Comparison of ENCODE assay signal across 10 cellular contexts in genomic region chr22:19110064-19110458, GRCh38. TPM values are rescaled to one million over a fixed set of nuclear protein-coding genes. Genes with fewer than 3 reads are reported as not detected.
DNase-seq lines count a peak whose midpoint lies in the region; ATAC-seq and TF ChIP-seq lines count a peak whose summit lies in the region.
"Had no signal": no experiment of that assay in that cellular context is flagged by ENCODE, and none has a peak within 500 bp of the region (broad histone marks: within the 10 kb centered on the region; RNA-seq: fewer than 3 reads in every experiment).

No MANE protein-coding gene starts in this region.

- intact Hi-C loops in prostate gland (cut with DNase I), result no loop called here

- H3K27ac ChIP-seq in Peyer's patch (peak overlapping the region; percentile 46 to 73 (median 64)), prostate gland (peak overlapping the region; percentile 19 to 38), right atrium auricular region (no peak overlapping the region)

- ATAC-seq in HG03280 (IDR thresholded peaks at IDR 0.05; ENCODE audit: unreplicated experiment), result no peak

- H3K36me3 ChIP-seq in Peyer's patch (no peaks in the 10 kb centered on the region), endocrine pancreas (ENCODE audit: control insufficient read depth, insufficient read depth, low read length) (no peaks in the 10 kb centered on the region), prostate gland (no peaks in the 10 kb centered on the region), right atrium auricular region (no peaks in the 10 kb centered on the region)

- peak overlapping the region; percentile 15 for H3K9ac ChIP-seq in endocrine pancreas (ENCODE audit: control insufficient read depth, insufficient read depth, low read length)

- peaks cover 2 to 27% (median 15%) of the 10 kb centered on the region in 4 donors for H3K4me1 ChIP-seq in Peyer's patch
- H3K4me1 ChIP-seq in endocrine pancreas (ENCODE audit: control insufficient read depth, insufficient read depth, low read length), result peaks cover 15% of the 10 kb centered on the region
- peaks cover 5% of the 10 kb centered on the region for H3K4me1 ChIP-seq in prostate gland (replicated peaks)
- H3K4me1 ChIP-seq in right atrium auricular region, result peaks cover 0 to 58% of the 10 kb centered on the region in 2 donors

- TF ChIP-seq POLR2A in Peyer's patch (IDR thresholded peaks at IDR 0.05) (no peak), prostate gland (IDR thresholded peaks at IDR 0.05) (no peak)

- DNase-seq in GM12865 (ENCODE audit: low read depth), result no peak
- no peak for DNase-seq in Peyer's patch
- no peak for DNase-seq in prostate gland (ENCODE audit: low spot score)
- DNase-seq in UCSD-AML1 (lab: John Stamatoyannopoulos, UW; ENCODE audit: unreplicated experiment), result no peak
- no peak for DNase-seq in DMS 273 treated with DMSO at 0.1 percent for 48 hours (lab: John Stamatoyannopoulos, UW)
- no peak for DNase-seq in right atrium auricular region (ENCODE audit: low spot score)

- H3K4me3 ChIP-seq in GM12865 (ENCODE audit: low read depth, low read length), result peak overlapping the region; percentile 3; the same call in 1 of the 2 replicates
- no peak overlapping the region for H3K4me3 ChIP-seq in Peyer's patch
- H3K4me3 ChIP-seq in endocrine pancreas (ENCODE audit: control insufficient read depth, insufficient read depth, low read length), result no peak overlapping the region
- no peak overlapping the region for H3K4me3 ChIP-seq in prostate gland
- no peak overlapping the region for H3K4me3 ChIP-seq in right atrium auricular region

- TF ChIP-seq CTCF in GM12865 (IDR thresholded peaks at IDR 0.05; ENCODE audit: insufficient read depth, low read depth, low read length, missing control alignments), result no peak
- TF ChIP-seq CTCF in Peyer's patch (IDR thresholded peaks at IDR 0.05), result no peak
- TF ChIP-seq CTCF in prostate gland (IDR thresholded peaks at IDR 0.05), result no peak
- TF ChIP-seq CTCF in right atrium auricular region (IDR thresholded peaks at IDR 0.05), result no peak

- WGBS in prostate gland, result 72% methylated on average over 4 of the region's 4 CpGs

- H3K9me3 ChIP-seq in Peyer's patch (no peaks in the 10 kb centered on the region), endocrine pancreas (ENCODE audit: control insufficient read depth, low read length) (no peaks in the 10 kb centered on the region), prostate gland (no peaks in the 10 kb centered on the region), right atrium auricular region (no peaks in the 10 kb centered on the region)

- no peaks in the 10 kb centered on the region for H3K27me3 ChIP-seq in Peyer's patch
- no peaks in the 10 kb centered on the region for H3K27me3 ChIP-seq in endocrine pancreas (ENCODE audit: control insufficient read depth, insufficient read depth, low read length)
- no peaks in the 10 kb centered on the region for H3K27me3 ChIP-seq in prostate gland (replicated peaks; ENCODE audit: insufficient read depth)
- H3K27me3 ChIP-seq in right atrium auricular region, result no peaks in the 10 kb centered on the region

RNA-seq across cellular contexts. Expression of gene DGCR2, which starts 12.2 kb away (rescaled TPM):
- total RNA-seq in Peyer's patch (100 to 1,000 TPM in 1 of 4 donors, 10 to 100 TPM in 3; 49.5 to 101 (median 92.1) TPM), prostate gland (100 to 1,000 TPM in 1 of 2 donors, 10 to 100 TPM in 1; 94.3 to 107 TPM), right atrium auricular region (10 to 100 TPM; 32.8 to 48.1 TPM)

RNA-seq across cellular contexts. Expression of gene TSSK2, which starts 21.0 kb away (rescaled TPM):
- total RNA-seq in Peyer's patch (under 1 TPM in 1 of 4 donors, not detected in 3; 0.85 TPM), prostate gland (1 to 10 TPM in 1 of 2 donors, not detected in 1; 8.0 TPM), right atrium auricular region (not detected)
- total RNA-seq: LHCN-M2, pulmonary artery endothelial cell had no signal

RNA-seq across cellular contexts. Expression of gene ESS2, which starts 34.4 kb away (rescaled TPM):
- total RNA-seq in Peyer's patch, result 10 to 100 TPM; 10.1 to 36.3 (median 14.3) TPM
- 10 to 100 TPM; 19.4 to 21.2 TPM for total RNA-seq in prostate gland
- 10 to 100 TPM in 1 of 2 donors, 1 to 10 TPM in 1; 8.5 to 12.0 TPM for total RNA-seq in right atrium auricular region

RNA-seq across cellular contexts. Expression of gene GSC2, which starts 40.0 kb away (rescaled TPM):
- total RNA-seq in Peyer's patch (not detected), prostate gland (10 to 100 TPM in 1 of 2 donors, not detected in 1; 11.9 TPM), right atrium auricular region (not detected)
- total RNA-seq: LHCN-M2 had no signal

Comparison
In these comparisons a context has a peak if more than half of its experiments do, and no peak if none do; other contexts are left out.
1. H3K27ac ChIP-seq: peak in Peyer's patch (4 of 4) and prostate gland (2 of 2); none in right atrium auricular region (0 of 2).